ENCODE assay signal across 23 cellular contexts in the genomic region with DNA sequence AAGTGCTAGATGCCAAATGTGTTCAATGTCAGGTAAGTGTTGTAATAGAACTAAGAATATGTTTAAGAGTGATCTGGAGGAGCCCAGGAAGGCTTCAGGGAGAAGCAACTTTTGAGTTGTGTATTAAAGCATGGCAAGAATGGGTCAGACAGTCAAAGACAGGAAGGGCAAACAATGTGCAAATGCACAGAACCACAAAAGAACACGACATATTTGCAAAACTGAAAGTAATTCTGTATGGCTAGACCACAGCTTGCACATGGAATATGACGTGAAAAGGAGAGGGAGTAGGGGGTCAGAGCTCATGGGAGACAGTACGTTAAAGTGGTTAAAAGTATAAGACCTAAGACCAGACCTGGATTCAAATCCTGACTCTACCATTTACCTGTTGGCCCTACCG. TPM values are rescaled to one million over a fixed set of nuclear protein-coding genes. Genes with fewer than 3 reads are reported as not detected.
A peak's percentile ranks its signal among the peaks of the same experiment; 100 is the strongest.
DNase-seq lines count a peak whose midpoint lies in the region; ATAC-seq and TF ChIP-seq lines count a peak whose summit lies in the region.
"Had no signal": no experiment of that assay in that cellular context is flagged by ENCODE, and none has a peak within 500 bp of the region (broad histone marks: within the 10 kb centered on the region; RNA-seq: fewer than 3 reads in every experiment).

No MANE protein-coding gene starts in this region.

- H3K27me3 ChIP-seq in MM.1S (replicated peaks; ENCODE audit: insufficient read depth, low read length) (no peaks in the 10 kb centered on the region), psoas muscle (ENCODE audit: insufficient read depth in 3 of 3, low read length in 2 of 3) (no peaks in the 10 kb centered on the region)
- H3K27me3 ChIP-seq: ascending aorta; BLaER1 treated with 17β-estradiol and CSF1 and Interleukin-3, amounts not matched to agents 10 nM and 100 nM; neutrophil; suprapubic skin; uterus had no signal

- 78 to 83% (median 79%) methylated on average over 4 of the region's 4 CpGs for WGBS in psoas muscle, 3 donors

- H3K36me3 Mint-ChIP-seq in activated CD4-positive, alpha-beta T cell treated with anti-CD3 and anti-CD28 coated beads, Interleukin-2, amount 10 ng/mL, durations not matched to agents 7 days and 5 days (ENCODE audit: low read depth): peaks cover 51% of the 10 kb centered on the region
- H3K36me3 Mint-ChIP-seq in activated naive CD8-positive, alpha-beta T cell: peaks cover 12% of the 10 kb centered on the region

- H3K9me3 ChIP-seq in MM.1S (replicated peaks; ENCODE audit: insufficient read depth, low read length): no peaks in the 10 kb centered on the region
- H3K9me3 ChIP-seq in psoas muscle: no peaks in the 10 kb centered on the region
- H3K9me3 ChIP-seq: ascending aorta, neutrophil, suprapubic skin, uterus had no signal

- CTCF ChIA-PET in activated CD4-positive, alpha-beta T cell treated with anti-CD3 and anti-CD28 coated beads, Interleukin-2, amount 10 ng/mL, durations not matched to agents 7 days and 5 days (lab: Charles Lee): interaction anchor here (0.6 to 0.9 kb wide), 2 partner anchors 38 to 128 kb away, joined by 4 to 5 read pairs; no protein-coding TSS in a partner anchor

- H3K27me3 Mint-ChIP-seq in activated CD4-positive, alpha-beta T cell treated with anti-CD3 and anti-CD28 coated beads, Interleukin-2, amount 10 ng/mL, durations not matched to agents 7 days and 5 days: no peaks in the 10 kb centered on the region
- no peaks in the 10 kb centered on the region for H3K27me3 Mint-ChIP-seq in activated naive CD8-positive, alpha-beta T cell

- POLR2A ChIA-PET in activated CD4-positive, alpha-beta T cell treated with anti-CD3 and anti-CD28 coated beads, Interleukin-2, amount 10 ng/mL, durations not matched to agents 7 days and 5 days (lab: Charles Lee): no interaction called here

- H3K4me2 ChIP-seq in MM.1S (ENCODE audit: low read depth, low read length): no peak overlapping the region

- H3K4me3 Mint-ChIP-seq in activated CD4-positive, alpha-beta T cell treated with anti-CD3 and anti-CD28 coated beads, Interleukin-2, amount 10 ng/mL, durations not matched to agents 7 days and 5 days: no peak overlapping the region
- no peak overlapping the region for H3K4me3 Mint-ChIP-seq in activated naive CD8-positive, alpha-beta T cell
- H3K4me3 Mint-ChIP-seq: HFFc6 had no signal

- peak overlapping the region; percentile 56 for H3K27ac Mint-ChIP-seq in activated CD4-positive, alpha-beta T cell treated with anti-CD3 and anti-CD28 coated beads, Interleukin-2, amount 10 ng/mL, durations not matched to agents 7 days and 5 days
- H3K27ac Mint-ChIP-seq in activated naive CD8-positive, alpha-beta T cell: peak overlapping the region; percentile 76
- H3K27ac Mint-ChIP-seq: HFFc6 had no signal

- no peaks in the 10 kb centered on the region for H3K36me3 ChIP-seq in MM.1S (replicated peaks; ENCODE audit: insufficient read depth, low read length)
- H3K36me3 ChIP-seq in psoas muscle (ENCODE audit: insufficient read depth in 1 of 2, low read depth in 1 of 2): peaks cover 6 to 95% of the 10 kb centered on the region in 2 donors
- H3K36me3 ChIP-seq: uterus had no signal

- intact Hi-C loops in psoas muscle (cut with DNase I): no loop called here

- H3K79me2 ChIP-seq in MM.1S (ENCODE audit: low read length): peaks cover 5% of the 10 kb centered on the region; the same call in 1 of the 2 replicates

- H3K9ac ChIP-seq in MM.1S (ENCODE audit: low read length): no peak overlapping the region
- H3K9ac ChIP-seq: BLaER1 treated with 17β-estradiol and CSF1 and Interleukin-3, amounts not matched to agents 10 nM and 100 nM had no signal

- no peaks in the 10 kb centered on the region; the same call in 1 of the 2 replicates for H3F3A ChIP-seq in MM.1S (ENCODE audit: insufficient read depth, low read length)

- no peaks in the 10 kb centered on the region for H4K20me1 ChIP-seq in MM.1S (ENCODE audit: insufficient read depth, low read length)

- peaks cover 2% of the 10 kb centered on the region for H3K9me3 Mint-ChIP-seq in activated CD4-positive, alpha-beta T cell treated with anti-CD3 and anti-CD28 coated beads, Interleukin-2, amount 10 ng/mL, durations not matched to agents 7 days and 5 days
- no peaks in the 10 kb centered on the region for H3K9me3 Mint-ChIP-seq in activated naive CD8-positive, alpha-beta T cell (ENCODE audit: low read depth)
- H3K9me3 Mint-ChIP-seq: HFFc6 had no signal

- H3K4me1 ChIP-seq in MM.1S (ENCODE audit: low read length) (peaks cover 6% of the 10 kb centered on the region), psoas muscle (peaks cover 20% of the 10 kb centered on the region)
- H3K4me1 ChIP-seq: suprapubic skin, uterus had no signal

- H2AFZ ChIP-seq in MM.1S (ENCODE audit: low read length): no peak overlapping the region

- no peak for ATAC-seq in psoas muscle
- no peak for ATAC-seq in HG03460 (IDR thresholded peaks at IDR 0.05; ENCODE audit: unreplicated experiment)
- no peak for ATAC-seq in HG03354 (IDR thresholded peaks at IDR 0.05; ENCODE audit: poor library complexity, severe bottlenecking, unreplicated experiment)
- no peak for ATAC-seq in GM18511 (IDR thresholded peaks at IDR 0.05; ENCODE audit: unreplicated experiment)
- ATAC-seq: left lobe of liver, SK-N-SH treated with all-trans-retinoic acid at 6 μM for 48 hours had no signal

- TF ChIP-seq CTCF in MM.1S (IDR thresholded peaks at IDR 0.05; ENCODE audit: low read length) (no peak), psoas muscle (IDR thresholded peaks at IDR 0.05) (no peak)

- peak overlapping the region; percentile 10; the same call in 1 of the 2 replicates for H3K27ac ChIP-seq in MM.1S (ENCODE audit: low read length)
- peak overlapping the region; percentile 53 for H3K27ac ChIP-seq in psoas muscle
- H3K27ac ChIP-seq: ascending aorta, neutrophil, suprapubic skin, uterus had no signal

- peak; percentile 32 for DNase-seq in activated CD4-positive, alpha-beta T cell treated with anti-CD3 and anti-CD28 coated beads, Interleukin-2, amount 10 ng/mL, durations not matched to agents 7 days and 5 days
- DNase-seq in activated CD4-positive, alpha-beta T cell treated with anti-CD3 and anti-CD28 coated beads for 4 hours: no peak
- DNase-seq in MM.1S (peak; percentile 44), psoas muscle (no peak)
- DNase-seq: activated CD4-positive, alpha-beta T cell treated with anti-CD3 and anti-CD28 coated beads for 48 hours; cerebellar nuclear complex; effector memory CD4-positive, alpha-beta T cell; HFFc6; KBM-7; NCI-H1092; NCI-H2081; RPMI8226; uterus had no signal

- H3K4me1 Mint-ChIP-seq in activated CD4-positive, alpha-beta T cell treated with anti-CD3 and anti-CD28 coated beads, Interleukin-2, amount 10 ng/mL, durations not matched to agents 7 days and 5 days: peaks cover 22% of the 10 kb centered on the region
- peaks cover 25% of the 10 kb centered on the region for H3K4me1 Mint-ChIP-seq in activated naive CD8-positive, alpha-beta T cell (ENCODE audit: low read depth)

- H3K4me3 ChIP-seq in MM.1S (ENCODE audit: low read length) (no peak overlapping the region), psoas muscle (no peak overlapping the region)
- H3K4me3 ChIP-seq: ascending aorta; BLaER1 treated with 17β-estradiol and CSF1 and Interleukin-3, amounts not matched to agents 10 nM and 100 nM; suprapubic skin; uterus had no signal

- no peaks in the 10 kb centered on the region for H3K9me2 ChIP-seq in MM.1S (replicated peaks; ENCODE audit: insufficient read depth, low read length)

RNA-seq across cellular contexts. Expression of a gene that starts 7.1 kb away (rescaled TPM):
- 1 to 10 TPM; 1.5 to 1.9 TPM for total RNA-seq in activated CD4-positive, alpha-beta T cell treated with anti-CD3 and anti-CD28 coated beads, Interleukin-2, amount 10 ng/mL, durations not matched to agents 7 days and 5 days
- 100 to 1,000 TPM; 123 to 363 (median 207) TPM for total RNA-seq in psoas muscle
- 100 to 1,000 TPM in 1 of 3 donors, 10 to 100 TPM in 2; 15.8 to 131 (median 81.9) TPM for polyA plus RNA-seq in psoas muscle

RNA-seq across cellular contexts. Expression of a gene that starts 21.4 kb away (rescaled TPM):
- total RNA-seq in activated CD4-positive, alpha-beta T cell treated with anti-CD3 and anti-CD28 coated beads, Interleukin-2, amount 10 ng/mL, durations not matched to agents 7 days and 5 days: 100 to 1,000 TPM; 157 to 174 TPM
- 100 to 1,000 TPM in 1 of 4 donors, 10 to 100 TPM in 3; 58.1 to 123 (median 94.6) TPM for total RNA-seq in psoas muscle
- 100 to 1,000 TPM in 2 of 3 donors, 10 to 100 TPM in 1; 90.6 to 213 (median 146) TPM for polyA plus RNA-seq in psoas muscle

Comparison
In these comparisons a context has a peak if more than half of its experiments do, and no peak if none do; other contexts are left out.
1. DNase-seq: peak in activated CD4-positive, alpha-beta T cell treated with anti-CD3 and anti-CD28 coated beads, Interleukin-2, amount 10 ng/mL, durations not matched to agents 7 days and 5 days (single experiment) and MM.1S (single experiment); none in activated CD4-positive, alpha-beta T cell treated with anti-CD3 and anti-CD28 coated beads for 4 hours (0 of 2) and psoas muscle (0 of 2).
2. RNA of a gene that starts 7.1 kb away (total RNA-seq): 123 to 363 TPM in psoas muscle; 1.5 to 1.9 TPM in activated CD4-positive, alpha-beta T cell treated with anti-CD3 and anti-CD28 coated beads, Interleukin-2, amount 10 ng/mL, durations not matched to agents 7 days and 5 days; every median in the first group is over 10 times any median in the second.